1 cellular context compared by ENCODE assay signal in genomic region chr19:19524053-19524452, GRCh38.
TF ChIP-seq lines count a peak whose summit lies in the region.

No MANE protein-coding gene starts in this region.

TF ChIP-seq in GM12891, 5 proteins besides CTCF, POLR2A, EP300 and RAD21:
- no peak for TF ChIP-seq PAX5 (IDR thresholded peaks at IDR 0.05; ENCODE audit: insufficient read depth, low read length, severe bottlenecking)
- 0 out of 2 replicates have a peak, but pooled peaks have one; percentile 24 for TF ChIP-seq SPI1 (IDR thresholded peaks at IDR 0.05; ENCODE audit: low read depth, low read length)
- peak; percentile 80; the same call in 1 of the 2 replicates for TF ChIP-seq POU2F2 (IDR thresholded peaks at IDR 0.05; ENCODE audit: low read depth, low read length)
- no peak for TF ChIP-seq POLR2AphosphoS5 (IDR thresholded peaks at IDR 0.05; ENCODE audit: low read depth, low read length)
